Comparison of ENCODE assay signal across 8 cellular contexts in the genomic region with DNA sequence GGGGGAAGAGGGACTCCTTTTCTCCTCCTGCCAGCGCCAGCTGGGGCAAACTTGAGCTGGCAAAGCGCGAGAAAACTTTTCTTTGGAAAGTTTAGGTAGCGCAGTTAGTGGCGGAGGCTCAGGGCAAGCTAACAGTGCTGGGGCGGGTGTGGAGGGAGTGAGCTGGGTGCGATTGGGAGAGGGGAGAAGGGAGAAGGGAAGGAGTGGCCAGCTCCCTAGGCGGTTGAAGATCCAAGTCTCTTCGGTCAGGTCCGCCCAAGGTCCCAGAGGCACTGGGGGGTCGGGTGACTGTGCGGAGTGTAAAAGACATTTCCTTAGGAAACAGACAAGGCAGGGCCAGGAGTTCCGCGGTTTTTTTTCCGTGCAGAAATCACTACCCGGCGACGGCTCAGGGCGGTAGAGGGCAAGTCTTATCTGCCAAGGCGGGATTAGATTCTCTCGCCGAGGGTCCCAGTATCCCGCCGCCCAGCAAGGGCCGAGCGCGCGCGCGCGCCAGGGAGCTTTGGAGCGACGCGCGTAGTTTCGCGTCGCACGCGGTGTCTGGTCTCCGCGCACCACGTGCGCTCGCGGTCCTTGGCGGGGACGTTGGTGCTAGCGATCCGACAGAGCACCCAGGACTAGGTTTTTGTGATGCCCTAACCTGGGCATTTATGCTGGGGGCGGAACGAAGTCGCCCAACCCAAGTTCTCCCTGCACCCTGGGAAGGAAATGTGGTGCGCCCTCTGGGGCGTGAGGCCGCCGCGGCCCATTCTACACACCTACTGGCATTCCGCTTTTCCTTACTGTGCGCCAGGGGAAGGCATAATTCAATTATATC. TPM values are rescaled to one million over a fixed set of nuclear protein-coding genes. Genes with fewer than 3 reads are reported as not detected.
A peak's percentile ranks its signal among the peaks of the same experiment; 100 is the strongest.
DNase-seq lines count a peak whose midpoint lies in the region; ATAC-seq and TF ChIP-seq lines count a peak whose summit lies in the region.

No MANE protein-coding gene starts in this region.

- H3K4me1 ChIP-seq in H9 (ENCODE audit: insufficient read depth, low read length) (no peaks in the 10 kb centered on the region; the same call in 1 of the 2 replicates), skeletal muscle tissue (ENCODE audit: control insufficient read depth in 3 of 3, insufficient read depth in 3 of 3, low read length in 3 of 3) (peaks cover 21 to 36% (median 34%) of the 10 kb centered on the region in 3 donors)

- H3K56ac ChIP-seq in H9 (ENCODE audit: insufficient read length, low read depth, low read length), result no peak overlapping the region

- H3K36me3 ChIP-seq in skeletal muscle tissue (ENCODE audit: control insufficient read depth in 3 of 3, insufficient read depth in 3 of 3, low read length in 3 of 3), result no peaks in the 10 kb centered on the region

- no peak overlapping the region for H3T11ph ChIP-seq in H9 (ENCODE audit: low read length)

- H3K9me3 Mint-ChIP-seq in H9, result no peaks in the 10 kb centered on the region

- no peak overlapping the region for H3K23ac ChIP-seq in H9 (ENCODE audit: insufficient read length, low read depth, low read length)

- WGBS in H9 (ENCODE audit: extremely low coverage, insufficient read length, low lambda C conversion rate), result no CpG with 5 or more reads among the region's 60 CpGs

- no peak overlapping the region for H3K18ac ChIP-seq in H9 (ENCODE audit: insufficient read length, low read depth, low read length)

- H3K9me3 ChIP-seq in H9 (ENCODE audit: control insufficient read depth, low read depth, low read length), result no peaks in the 10 kb centered on the region
- H3K9me3 ChIP-seq in skeletal muscle tissue (ENCODE audit: control insufficient read depth in 3 of 3, low read length in 3 of 3), result no peaks in the 10 kb centered on the region

- peak overlapping the region in 1 of 3 experiments; percentile 70; a peak in 1 of 7 replicates for H3K27ac Mint-ChIP-seq in H9

- H3K4ac ChIP-seq in H9 (ENCODE audit: low read depth, low read length), result no peak overlapping the region

- no peak overlapping the region for H2BK12ac ChIP-seq in H9 (ENCODE audit: insufficient read length, low read depth, low read length)

- no peak overlapping the region for H3K27ac ChIP-seq in H9 (ENCODE audit: insufficient read length, low read depth, low read length)
- H3K27ac ChIP-seq in skeletal muscle tissue (ENCODE audit: low read depth, low read length), result peak overlapping the region; percentile 95

- no peak overlapping the region for H2BK15ac ChIP-seq in H9 (ENCODE audit: low read depth, low read length)

- H3K4me2 ChIP-seq in H9 (ENCODE audit: insufficient read depth, insufficient read length, low read length), result peak overlapping the region; percentile 53

- no peaks in the 10 kb centered on the region for H3K79me1 ChIP-seq in H9 (ENCODE audit: insufficient read depth, low read depth, low read length, poor library complexity, severe bottlenecking)

- H3K27me3 ChIP-seq in H9 (ENCODE audit: insufficient read depth, low read length) (peaks cover 40% of the 10 kb centered on the region), skeletal muscle tissue (ENCODE audit: control insufficient read depth in 3 of 3, insufficient read depth in 3 of 3, low read length in 3 of 3) (no peaks in the 10 kb centered on the region)

- no peak overlapping the region for H2AFZ ChIP-seq in H9 (ENCODE audit: low read length)

- no peaks in the 10 kb centered on the region for H3K36me3 Mint-ChIP-seq in H9 (ENCODE audit: insufficient read depth in 1 of 3, low read depth in 3 of 3)

- no peak overlapping the region for H4K91ac ChIP-seq in H9 (ENCODE audit: insufficient read length, low read depth, low read length)

- ATAC-seq in HG03571 (IDR thresholded peaks at IDR 0.05; ENCODE audit: unreplicated experiment) (no peak), GM18517 (IDR thresholded peaks at IDR 0.05; ENCODE audit: unreplicated experiment) (no peak)

- H3K4me3 Mint-ChIP-seq in H9, result no peak overlapping the region

- H3K23me2 ChIP-seq in H9 (ENCODE audit: insufficient read length, low read depth, low read length, poor library complexity, severe bottlenecking), result peaks cover 53% of the 10 kb centered on the region

- H4K8ac ChIP-seq in H9 (replicated peaks; ENCODE audit: insufficient read length, low read depth, low read length), result no peak overlapping the region

- H2BK5ac ChIP-seq in H9 (ENCODE audit: insufficient read length, low read length), result no peak overlapping the region

- H2BK120ac ChIP-seq in H9 (ENCODE audit: low read depth, low read length, poor library complexity, severe bottlenecking), result no peak overlapping the region

- H3K79me2 ChIP-seq in H9 (ENCODE audit: insufficient read depth, low read length), result no peaks in the 10 kb centered on the region

- no peak overlapping the region for H2AK5ac ChIP-seq in H9 (ENCODE audit: insufficient read length, low read length)

- TF ChIP-seq CTCF in H9 (conservative IDR thresholded peaks at IDR 0.05) (peak; percentile 22; the same call in 1 of the 3 replicates), cardiac fibroblast (IDR thresholded peaks at IDR 0.05; ENCODE audit: low read depth, low read length) (no peak)

- no peaks in the 10 kb centered on the region for H4K20me1 ChIP-seq in H9 (ENCODE audit: control insufficient read depth, insufficient read depth, insufficient read length)

- peaks cover 75% of the 10 kb centered on the region for H3K27me3 Mint-ChIP-seq in H9 (ENCODE audit: low read depth)

- no peak overlapping the region for H3K14ac ChIP-seq in H9 (ENCODE audit: insufficient read depth, low read length)

- DNase-seq in H9 (peak; percentile 75), cardiac fibroblast (ENCODE audit: low read depth in 2 of 2) (peak; percentile 62 to 68), iris pigment epithelial cell (ENCODE audit: low read depth) (peak; percentile 31), SW 1271 (lab: John Stamatoyannopoulos, UW) (no peak), NCI-H1436 treated with DMSO at 0.1 percent for 48 hours (lab: John Stamatoyannopoulos, UW) (no peak)

- H3K4me3 ChIP-seq in cardiac fibroblast (replicated peaks in 1 of 2; ENCODE audit: low read depth in 2 of 2, low read length in 2 of 2) (peak overlapping the region; percentile 33 to 54), skeletal muscle tissue (ENCODE audit: low read length in 3 of 3) (peak overlapping the region; percentile 74 to 83 (median 83))

- H3K9ac ChIP-seq in H9 (ENCODE audit: extremely low read depth, insufficient read length, low read length) (peak overlapping the region; percentile 28), skeletal muscle tissue (ENCODE audit: low read depth in 1 of 3, low read length in 3 of 3) (peak overlapping the region; percentile 82 to 93 (median 88))

- peaks cover 37 to 39% of the 10 kb centered on the region in 2 experiments for H3K4me1 Mint-ChIP-seq in H9

- no peak overlapping the region for H2BK20ac ChIP-seq in H9 (ENCODE audit: low read depth, low read length, poor library complexity, severe bottlenecking)

- H4K5ac ChIP-seq in H9 (ENCODE audit: insufficient read length, low read depth, low read length), result no peak overlapping the region

RNA-seq across cellular contexts. Expression of a gene that starts 33.7 kb away (rescaled TPM):
- 13.3 and 14.3 TPM in 2 replicates for total RNA-seq in H9 (2021)
- 95.0 TPM for total RNA-seq in skeletal muscle tissue

Comparison
In these comparisons a context has a peak if more than half of its experiments do, and no peak if none do; other contexts are left out.
1. DNase-seq: peak in H9 (single experiment), cardiac fibroblast (2 of 2) and iris pigment epithelial cell (single experiment); none in SW 1271 (0 of 2) and NCI-H1436 treated with DMSO at 0.1 percent for 48 hours (single experiment).